In genomic region chr22:39947488-39948216, GRCh38 we compare ENCODE assay signal across 16 cellular contexts. TPM values are rescaled to one million over a fixed set of nuclear protein-coding genes. Genes with fewer than 3 reads are reported as not detected.
DNase-seq lines count a peak whose midpoint lies in the region; ATAC-seq, FAIRE-seq and TF ChIP-seq lines count a peak whose summit lies in the region.
"Had no signal": no experiment of that assay in that cellular context is flagged by ENCODE, and none has a peak within 500 bp of the region (broad histone marks: within the 10 kb centered on the region; RNA-seq: fewer than 3 reads in every experiment).

No MANE protein-coding gene starts in this region.

- H2AFZ ChIP-seq in GM23338 = peak overlapping the region; percentile 86; the same call in 1 of the 2 replicates

- CTCF ChIA-PET in activated B cell treated with CpG ODN at 0.5 μM for 24 hours (lab: Charles Lee) = interaction anchor here (0.6 to 1.4 kb wide), 2 partner anchors 14 to 52 kb away, joined by 3 read pairs; no protein-coding TSS in a partner anchor

- DNase-seq in NCI-H146 (lab: John Stamatoyannopoulos, UW) = peak; percentile 37
- DNase-seq in NCI-H146 treated with DMSO at 0.1 percent for 48 hours (lab: John Stamatoyannopoulos, UW; ENCODE audit: unreplicated experiment) = no peak
- no peak for DNase-seq in GM23338 (ENCODE audit: low spot score)
- no peak for DNase-seq in activated B cell treated with CpG ODN at 0.5 μM for 24 hours
- DNase-seq in naive B cell = no peak
- DNase-seq in T1000 (lab: John Stamatoyannopoulos, UW) = no peak
- no peak for DNase-seq in kidney
- DNase-seq in DMS114 treated with DMSO at 0.1 percent for 48 hours (lab: John Stamatoyannopoulos, UW; ENCODE audit: unreplicated experiment) = no peak
- DNase-seq: effector CD4-positive, alpha-beta T cell; MV-4-11 had no signal

- peaks cover 4% of the 10 kb centered on the region; the same call in 1 of the 2 replicates for H3K9me2 ChIP-seq in GM23338 (ENCODE audit: insufficient read depth)

- TF ChIP-seq CTCF in GM23338 (conservative IDR thresholded peaks at IDR 0.05; ENCODE audit: low read depth in 2 of 2) = no peak
- TF ChIP-seq CTCF in activated B cell treated with CpG ODN at 0.5 μM for 24 hours (IDR thresholded peaks at IDR 0.05) = no peak
- TF ChIP-seq CTCF in kidney (IDR thresholded peaks at IDR 0.05; ENCODE audit: borderline replicate concordance, extremely low read depth, insufficient read depth) = no peak

- intact Hi-C loops in activated B cell treated with CpG ODN at 0.5 μM for 24 hours (cut with micrococcal nuclease) = no loop called here
- intact Hi-C loops in kidney (cut with DNase I) = no loop called here

- H3K9me3 ChIP-seq in kidney (ENCODE audit: control insufficient read depth in 1 of 2, low read length in 2 of 2) = no peaks in the 10 kb centered on the region
- H3K9me3 ChIP-seq: gastroesophageal sphincter, HAP-1 had no signal

- H3K27ac Mint-ChIP-seq in GM23338 (no peak overlapping the region), activated B cell treated with CpG ODN at 0.5 μM for 24 hours (no peak overlapping the region), naive B cell (peak overlapping the region in 5 of 6 donors; percentile 54 to 93 (median 83))

- no peaks in the 10 kb centered on the region for H3K27me3 ChIP-seq in GM23338 (ENCODE audit: insufficient read depth)
- H3K27me3 ChIP-seq: gastroesophageal sphincter had no signal

- H3F3A ChIP-seq in GM23338 (replicated peaks; ENCODE audit: low read depth) = peaks cover 2% of the 10 kb centered on the region; the same call in 1 of the 2 replicates

- ATAC-seq in GM23338 (no peak), activated B cell treated with CpG ODN at 0.5 μM for 24 hours (ENCODE audit: low read depth) (no peak), naive B cell (ENCODE audit: low read depth in 2 of 2) (no peak)
- ATAC-seq: gastroesophageal sphincter had no signal

- H3K9me3 Mint-ChIP-seq in GM23338 (no peaks in the 10 kb centered on the region; the same call in 2 of the 3 replicates), activated B cell treated with CpG ODN at 0.5 μM for 24 hours (no peaks in the 10 kb centered on the region), naive B cell (peaks cover 0 to 2% (median 0%) of the 10 kb centered on the region in 7 donors)

- no peak overlapping the region for H3K4me2 ChIP-seq in GM23338

- H3K27me3 Mint-ChIP-seq in GM23338 (ENCODE audit: insufficient read depth, low read depth, poor library complexity) (peaks cover 4% of the 10 kb centered on the region), activated B cell treated with CpG ODN at 0.5 μM for 24 hours (no peaks in the 10 kb centered on the region), naive B cell (no peaks in the 10 kb centered on the region)

- peaks cover 43% of the 10 kb centered on the region for H3K4me1 Mint-ChIP-seq in GM23338
- H3K4me1 Mint-ChIP-seq in activated B cell treated with CpG ODN at 0.5 μM for 24 hours = peaks cover 93% of the 10 kb centered on the region
- peaks cover 65 to 99% (median 94%) of the 10 kb centered on the region in 3 donors for H3K4me1 Mint-ChIP-seq in naive B cell

- H3K27ac ChIP-seq in GM23338 (ENCODE audit: low read depth) (no peak overlapping the region), kidney (ENCODE audit: low read depth in 2 of 2, low read length in 2 of 2) (no peak overlapping the region)
- H3K27ac ChIP-seq: gastroesophageal sphincter had no signal

- H3K4me3 Mint-ChIP-seq in GM23338 = no peak overlapping the region
- peak overlapping the region; percentile 60 for H3K4me3 Mint-ChIP-seq in activated B cell treated with CpG ODN at 0.5 μM for 24 hours
- peak overlapping the region in 6 of 8 donors; percentile 67 to 90 (median 74) for H3K4me3 Mint-ChIP-seq in naive B cell

- no peak for FAIRE-seq in kidney (lab: Jason Lieb, UNC)

- POLR2A ChIA-PET in activated B cell treated with CpG ODN at 0.5 μM for 24 hours (lab: Charles Lee) = interaction anchor here (0.7 to 1.7 kb wide), 4 partner anchors 9 to 702 kb away, joined by 3 to 4 read pairs (median 4); no protein-coding TSS in a partner anchor

- no peak overlapping the region for H3K9ac ChIP-seq in kidney (ENCODE audit: low read length in 2 of 2)

- H3K4me1 ChIP-seq in GM23338 (ENCODE audit: insufficient read depth) = peaks cover 44% of the 10 kb centered on the region
- H3K4me1 ChIP-seq in kidney (ENCODE audit: control insufficient read depth in 1 of 2, insufficient read depth in 1 of 2, low read depth in 1 of 2, low read length in 2 of 2) = no peaks in the 10 kb centered on the region
- H3K4me1 ChIP-seq: gastroesophageal sphincter, HAP-1 had no signal

- H3K4me3 ChIP-seq in GM23338 = no peak overlapping the region
- no peak overlapping the region for H3K4me3 ChIP-seq in kidney (ENCODE audit: low read length in 2 of 2)
- H3K4me3 ChIP-seq: gastroesophageal sphincter, HAP-1 had no signal

- H3K36me3 ChIP-seq in GM23338 (ENCODE audit: insufficient read depth) (no peaks in the 10 kb centered on the region), kidney (ENCODE audit: control insufficient read depth in 1 of 2, insufficient read depth in 2 of 2, low read length in 2 of 2) (no peaks in the 10 kb centered on the region)
- H3K36me3 ChIP-seq: gastroesophageal sphincter, HAP-1 had no signal

- H3K79me2 ChIP-seq in GM23338 (replicated peaks; ENCODE audit: insufficient read depth) = no peaks in the 10 kb centered on the region

- no peaks in the 10 kb centered on the region; the same call in 2 of the 3 replicates for H3K36me3 Mint-ChIP-seq in GM23338 (ENCODE audit: low read depth)
- peaks cover 7% of the 10 kb centered on the region for H3K36me3 Mint-ChIP-seq in activated B cell treated with CpG ODN at 0.5 μM for 24 hours (ENCODE audit: low read depth)
- peaks cover 6 to 13% of the 10 kb centered on the region in 2 donors for H3K36me3 Mint-ChIP-seq in naive B cell

- H4K20me1 ChIP-seq in GM23338 (replicated peaks; ENCODE audit: insufficient read depth) = no peaks in the 10 kb centered on the region

RNA-seq across cellular contexts. Expression of gene TMA7B, which starts 12.5 kb away (rescaled TPM):
- not detected in 2 replicates for total RNA-seq in GM23338 (2014; rRNA removed; shearing (Covaris generic))
- polyA plus RNA-seq in GM23338 (2016; fragmentation: Nextera tagmentation; extraction: Ambion mirVana) (not detected in 2 replicates), naive B cell (ENCODE audit: low read depth in 6 of 6) (1 to 10 TPM in 3 of 6 donors, under 1 TPM in 3; 0.60 to 3.3 (median 0.96) TPM), kidney (ENCODE audit: insufficient read depth, low read depth, low replicate concordance) (not detected)
- total RNA-seq in activated B cell treated with CpG ODN at 0.5 μM for 24 hours (0.58 TPM in 1 of 2 replicates, not detected in the other), kidney (0.63 TPM)
- total RNA-seq: A172, gastroesophageal sphincter, kidney epithelial cell had no signal
- polyA plus RNA-seq: urinary bladder had no signal

RNA-seq across cellular contexts. Expression of gene GRAP2, which starts 46.8 kb away (rescaled TPM):
- total RNA-seq in GM23338 (2014; rRNA removed; shearing (Covaris generic)) = 0.42 TPM in 1 of 2 replicates, not detected in the other
- polyA plus RNA-seq in GM23338 (2016; fragmentation: Nextera tagmentation; extraction: Ambion mirVana) = not detected in 2 replicates
- total RNA-seq in activated B cell treated with CpG ODN at 0.5 μM for 24 hours = 4.2 and 4.3 TPM in 2 replicates
- polyA plus RNA-seq in naive B cell (ENCODE audit: low read depth in 6 of 6) = 10 to 100 TPM in 5 of 6 donors, 1 to 10 TPM in 1; 7.7 to 37.7 (median 18.7) TPM
- 9.7 TPM for total RNA-seq in kidney
- polyA plus RNA-seq in kidney (ENCODE audit: insufficient read depth, low read depth, low replicate concordance) = 0.73 TPM
- total RNA-seq: A172, kidney epithelial cell had no signal

RNA-seq across cellular contexts. Expression of gene FAM83F, which starts 47.1 kb away (rescaled TPM):
- total RNA-seq in GM23338 (2014; rRNA removed; shearing (Covaris generic)) = 13.5 and 15.9 TPM in 2 replicates
- 3.5 and 3.7 TPM in 2 replicates for polyA plus RNA-seq in GM23338 (2016; fragmentation: Nextera tagmentation; extraction: Ambion mirVana)
- 0.02 and 0.13 TPM in 2 replicates for total RNA-seq in activated B cell treated with CpG ODN at 0.5 μM for 24 hours
- under 1 TPM in 1 of 6 donors, not detected in 5; 0.05 TPM for polyA plus RNA-seq in naive B cell (ENCODE audit: low read depth in 6 of 6)
- total RNA-seq in kidney = 13.1 TPM
- polyA plus RNA-seq in kidney (ENCODE audit: insufficient read depth, low read depth, low replicate concordance) = 6.8 TPM
- total RNA-seq: A172 had no signal

RNA-seq across cellular contexts. Expression of gene ENTHD1, which starts 54.1 kb away (rescaled TPM):
- not detected in 2 replicates for total RNA-seq in GM23338 (2014; rRNA removed; shearing (Covaris generic))
- polyA plus RNA-seq in GM23338 (2016; fragmentation: Nextera tagmentation; extraction: Ambion mirVana) = not detected in 2 replicates
- total RNA-seq in activated B cell treated with CpG ODN at 0.5 μM for 24 hours = 0.15 TPM in 1 of 2 replicates, not detected in the other
- polyA plus RNA-seq in naive B cell (ENCODE audit: low read depth in 6 of 6) = not detected
- total RNA-seq in kidney = not detected
- polyA plus RNA-seq in kidney (ENCODE audit: insufficient read depth, low read depth, low replicate concordance) = not detected
- total RNA-seq: A172, kidney epithelial cell, skeletal muscle tissue, urinary bladder had no signal
- polyA plus RNA-seq: urinary bladder had no signal

Comparison
In these comparisons a context has a peak if more than half of its experiments do, and no peak if none do; other contexts are left out.
1. H3K27ac Mint-ChIP-seq: peak in naive B cell (5 of 6); none in GM23338 (single experiment) and activated B cell treated with CpG ODN at 0.5 μM for 24 hours (single experiment).
2. RNA of gene FAM83F, which starts 47.1 kb away (total RNA-seq): 13.5 to 15.9 TPM in GM23338 and 13.1 TPM in kidney (single experiment); 0.02 to 0.13 TPM in activated B cell treated with CpG ODN at 0.5 μM for 24 hours; every median in the first group is over 10 times any median in the second.